In the genomic region with DNA sequence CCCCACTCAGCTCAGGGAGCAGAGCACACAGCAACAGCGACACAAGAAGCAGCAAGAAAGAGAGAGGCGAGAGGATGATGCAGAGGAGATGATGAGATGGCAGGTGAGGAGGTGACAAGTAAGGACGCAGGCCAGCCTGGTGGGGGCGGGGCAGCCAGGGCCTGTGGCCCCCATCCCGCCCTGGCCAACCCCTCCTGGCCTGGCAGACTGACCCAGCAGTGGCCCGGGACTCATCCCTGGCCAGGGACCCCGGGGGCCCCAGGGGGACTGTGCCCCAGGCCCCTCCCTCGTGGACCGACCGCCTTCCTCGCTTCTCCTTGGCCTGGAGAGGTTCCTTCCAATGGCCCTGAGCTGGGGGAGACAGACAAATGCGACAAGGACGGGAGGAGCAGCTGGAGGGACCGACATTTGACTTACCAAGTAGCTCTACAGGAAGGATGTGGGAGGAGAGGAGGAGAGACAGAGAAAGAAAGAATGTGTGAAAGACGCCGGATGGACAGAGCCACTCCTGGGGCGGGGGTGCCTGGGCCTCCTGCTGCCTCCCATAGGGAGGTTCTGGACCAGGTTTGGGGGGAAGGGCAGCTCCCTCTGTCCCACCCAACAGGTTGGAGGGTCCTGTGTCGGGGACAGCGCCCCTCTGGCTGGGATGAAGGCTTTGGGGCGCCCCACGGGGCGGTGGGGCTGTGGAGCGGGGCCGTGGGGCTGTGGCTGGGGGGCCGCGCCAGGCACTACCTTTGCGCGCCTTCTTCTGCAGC, we compare ENCODE assay signal across 19 cellular contexts. TPM values are rescaled to one million over a fixed set of nuclear protein-coding genes. Genes with fewer than 3 reads are reported as not detected.
DNase-seq lines count a peak whose midpoint lies in the region; ATAC-seq and TF ChIP-seq lines count a peak whose summit lies in the region.
"Had no signal": no experiment of that assay in that cellular context is flagged by ENCODE, and none has a peak within 500 bp of the region (broad histone marks: within the 10 kb centered on the region; RNA-seq: fewer than 3 reads in every experiment).

No MANE protein-coding gene starts in this region.

- TF ChIP-seq POLR2A in vagina (IDR thresholded peaks at IDR 0.05) = no peak

- ATAC-seq in Right ventricle myocardium inferior (no peak), left ventricle myocardium superior (no peak), mucosa of descending colon (no peak), GM21447 (IDR thresholded peaks at IDR 0.05; ENCODE audit: unreplicated experiment) (no peak), GM21528 (IDR thresholded peaks at IDR 0.05; ENCODE audit: low FRiP score, unreplicated experiment) (no peak)
- ATAC-seq in activated T-cell treated with anti-CD3 and anti-CD28 coated beads, Interleukin-2, amount 50 U/mL, for 4 hours = no peak
- ATAC-seq: right lobe of liver; stimulated activated naive B cell treated with anti-CD40 and anti-IgM and Interleukin-4, amounts not matched to agents 10 μg/mL and 1 μg/mL and 100 μg/mL, for 72 hours had no signal

- no peaks in the 10 kb centered on the region for H3K9me3 Mint-ChIP-seq in activated T-cell treated with anti-CD3 and anti-CD28 coated beads, Interleukin-2, amount 50 U/mL, for 4 hours
- H3K9me3 Mint-ChIP-seq: activated naive CD4-positive, alpha-beta T cell treated with anti-CD3 and anti-CD28 coated beads, Interleukin-2, amount 10 ng/mL, durations not matched to agents 7 days and 5 days; CD4-positive, CD25-positive, alpha-beta regulatory T cell; stimulated activated naive B cell treated with anti-CD40 and anti-IgM and Interleukin-4, amounts not matched to agents 10 μg/mL and 1 μg/mL and 100 μg/mL, for 72 hours; T-cell had no signal

- peaks cover 4% of the 10 kb centered on the region for H3K27me3 Mint-ChIP-seq in activated T-cell treated with anti-CD3 and anti-CD28 coated beads, Interleukin-2, amount 50 U/mL, for 4 hours (ENCODE audit: low read depth)

- TF ChIP-seq CTCF in mucosa of descending colon (IDR thresholded peaks at IDR 0.05) (no peak), vagina (IDR thresholded peaks at IDR 0.05) (no peak)

- intact Hi-C loops in Right ventricle myocardium inferior (cut with DNase I) = no loop called here
- intact Hi-C loops in left ventricle myocardium superior (cut with micrococcal nuclease) = no loop called here
- intact Hi-C loops in mucosa of descending colon (cut with DNase I, micrococcal nuclease) = no loop called here
- intact Hi-C loops in vagina (cut with DNase I) = loop anchor here (5.0 kb wide), 1 partner anchor 93 kb away; no protein-coding TSS in a partner anchor

- H3K27ac ChIP-seq in cingulate gyrus (ENCODE audit: low read depth, low read length) = peak overlapping the region; percentile 47
- H3K27ac ChIP-seq in vagina = peak overlapping the region; percentile 92
- H3K27ac ChIP-seq: right lobe of liver had no signal

- no peak overlapping the region for H3K4me3 ChIP-seq in mucosa of descending colon
- no peak overlapping the region for H3K4me3 ChIP-seq in vagina
- H3K4me3 ChIP-seq: right lobe of liver had no signal

- H3K4me1 Mint-ChIP-seq in activated T-cell treated with anti-CD3 and anti-CD28 coated beads, Interleukin-2, amount 50 U/mL, for 4 hours (ENCODE audit: low read depth) = peaks cover 2% of the 10 kb centered on the region
- H3K4me1 Mint-ChIP-seq: CD4-positive, CD25-positive, alpha-beta regulatory T cell; stimulated activated naive B cell treated with anti-CD40 and anti-IgM and Interleukin-4, amounts not matched to agents 10 μg/mL and 1 μg/mL and 100 μg/mL, for 72 hours had no signal

- H3K27me3 ChIP-seq in vagina = no peaks in the 10 kb centered on the region
- H3K27me3 ChIP-seq: right lobe of liver had no signal

- DNase-seq in Right ventricle myocardium inferior (ENCODE audit: missing footprints) = peak; percentile 42
- no peak for DNase-seq in left ventricle myocardium superior
- DNase-seq in mucosa of descending colon = peak in 2 of 3 donors; percentile 16 to 40
- no peak for DNase-seq in vagina (ENCODE audit: extremely low spot score in 2 of 2)
- DNase-seq in activated T-cell treated with anti-CD3 and anti-CD28 coated beads, Interleukin-2, amount 50 U/mL, for 4 hours = no peak
- DNase-seq: activated CD4-positive, alpha-beta T cell treated with anti-CD3 and anti-CD28 coated beads, Interleukin-2, amount 50 U/mL, for 1 hour; activated naive CD4-positive, alpha-beta T cell treated with anti-CD3 and anti-CD28 coated beads, Interleukin-2, amount 10 ng/mL, durations not matched to agents 7 days and 5 days; activated T-cell treated with anti-CD3 and anti-CD28 coated beads for 4 hours; CD4-positive, CD25-positive, alpha-beta regulatory T cell; foreskin melanocyte; NCI-H1105; NCI-H2107; NCI-H524; stimulated activated naive B cell treated with anti-CD40 and anti-IgM and Interleukin-4, amounts not matched to agents 10 μg/mL and 1 μg/mL and 100 μg/mL, for 72 hours; T-cell had no signal

- peaks cover 11% of the 10 kb centered on the region for H3K4me1 ChIP-seq in mucosa of descending colon (ENCODE audit: low read depth)
- peaks cover 40% of the 10 kb centered on the region for H3K4me1 ChIP-seq in vagina

- H3K36me3 ChIP-seq in mucosa of descending colon (ENCODE audit: low read depth) (no peaks in the 10 kb centered on the region), vagina (peaks cover 0 to 61% of the 10 kb centered on the region in 2 donors)

- H3K36me3 Mint-ChIP-seq in activated T-cell treated with anti-CD3 and anti-CD28 coated beads, Interleukin-2, amount 50 U/mL, for 4 hours (ENCODE audit: insufficient read depth) = no peaks in the 10 kb centered on the region
- H3K36me3 Mint-ChIP-seq: CD4-positive, CD25-positive, alpha-beta regulatory T cell; stimulated activated naive B cell treated with anti-CD40 and anti-IgM and Interleukin-4, amounts not matched to agents 10 μg/mL and 1 μg/mL and 100 μg/mL, for 72 hours; T-cell had no signal

- H3K4me3 Mint-ChIP-seq in activated T-cell treated with anti-CD3 and anti-CD28 coated beads, Interleukin-2, amount 50 U/mL, for 4 hours = no peak overlapping the region
- H3K4me3 Mint-ChIP-seq: activated naive CD4-positive, alpha-beta T cell treated with anti-CD3 and anti-CD28 coated beads, Interleukin-2, amount 10 ng/mL, durations not matched to agents 7 days and 5 days; CD4-positive, CD25-positive, alpha-beta regulatory T cell; stimulated activated naive B cell treated with anti-CD40 and anti-IgM and Interleukin-4, amounts not matched to agents 10 μg/mL and 1 μg/mL and 100 μg/mL, for 72 hours; T-cell had no signal

- H3K9me3 ChIP-seq in mucosa of descending colon = no peaks in the 10 kb centered on the region
- no peaks in the 10 kb centered on the region for H3K9me3 ChIP-seq in vagina
- H3K9me3 ChIP-seq: right lobe of liver had no signal

RNA-seq across cellular contexts. Expression of a gene that starts 6.8 kb away (rescaled TPM):
- 88.4 TPM for total RNA-seq in Right ventricle myocardium inferior
- total RNA-seq in left ventricle myocardium superior = 101 TPM
- 100 to 1,000 TPM in 1 of 3 donors, 10 to 100 TPM in 2; 11.8 to 151 (median 28.2) TPM for total RNA-seq in mucosa of descending colon
- 102 TPM for total RNA-seq in vagina
- 1 to 10 TPM; 1.9 to 7.3 (median 4.3) TPM for total RNA-seq in activated T-cell treated with anti-CD3 and anti-CD28 coated beads, Interleukin-2, amount 50 U/mL, for 4 hours

RNA-seq across cellular contexts. Expression of a gene that starts 32.7 kb away (rescaled TPM):
- 2.0 TPM for total RNA-seq in Right ventricle myocardium inferior
- total RNA-seq in left ventricle myocardium superior = 1.5 TPM
- total RNA-seq in mucosa of descending colon = 1 to 10 TPM; 1.2 to 2.2 (median 1.8) TPM
- total RNA-seq in vagina = 6.1 TPM
- under 1 TPM; 0.13 to 0.24 (median 0.13) TPM for total RNA-seq in activated T-cell treated with anti-CD3 and anti-CD28 coated beads, Interleukin-2, amount 50 U/mL, for 4 hours
- total RNA-seq: CD4-positive, CD25-positive, alpha-beta regulatory T cell had no signal

Comparison
In these comparisons a context has a peak if more than half of its experiments do, and no peak if none do; other contexts are left out.
1. DNase-seq: peak in Right ventricle myocardium inferior (single experiment) and mucosa of descending colon (2 of 3); none in left ventricle myocardium superior (single experiment), vagina (0 of 2) and activated T-cell treated with anti-CD3 and anti-CD28 coated beads, Interleukin-2, amount 50 U/mL, for 4 hours (single experiment).